Comparison of ENCODE assay signal across 10 cellular contexts in the genomic region with DNA sequence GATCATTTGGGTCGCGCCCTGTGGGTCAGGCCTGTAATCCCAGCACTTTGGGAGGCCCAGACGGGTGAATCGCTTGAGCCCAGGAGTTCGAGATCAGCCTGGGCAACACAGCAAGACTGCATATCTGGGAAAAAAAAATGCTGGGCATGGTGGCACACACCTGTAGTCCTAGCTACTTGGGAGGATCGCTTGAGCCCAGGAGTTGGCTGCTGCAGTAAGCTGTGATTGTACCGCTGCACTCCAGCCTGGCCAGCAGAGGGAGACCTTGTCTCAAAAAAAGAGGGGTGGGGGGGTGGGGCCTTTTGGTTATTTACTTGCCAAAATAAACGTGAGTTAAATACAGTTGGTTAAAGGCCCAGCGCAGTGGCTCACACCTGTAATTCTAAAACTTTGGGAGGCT. TPM values are rescaled to one million over a fixed set of nuclear protein-coding genes. Genes with fewer than 3 reads are reported as not detected.
A peak's percentile ranks its signal among the peaks of the same experiment; 100 is the strongest.
DNase-seq lines count a peak whose midpoint lies in the region; ATAC-seq and TF ChIP-seq lines count a peak whose summit lies in the region.
"Had no signal": no experiment of that assay in that cellular context is flagged by ENCODE, and none has a peak within 500 bp of the region (broad histone marks: within the 10 kb centered on the region; RNA-seq: fewer than 3 reads in every experiment).

No MANE protein-coding gene starts in this region.

- H3K36me3 ChIP-seq in CD8-positive, alpha-beta T cell (ENCODE audit: insufficient read depth, low read length), result no peaks in the 10 kb centered on the region

- no peak overlapping the region for H3K27ac ChIP-seq in CD8-positive, alpha-beta T cell (ENCODE audit: low read depth, low read length)

- H3K36me3 Mint-ChIP-seq in CD8-positive, alpha-beta T cell, result peaks cover 14% of the 10 kb centered on the region
- peaks cover 3 to 16% (median 11%) of the 10 kb centered on the region in 3 donors for H3K36me3 Mint-ChIP-seq in immature natural killer cell

- no peak overlapping the region for H3K27ac Mint-ChIP-seq in CD8-positive, alpha-beta T cell
- no peak overlapping the region for H3K27ac Mint-ChIP-seq in immature natural killer cell
- H3K27ac Mint-ChIP-seq: activated naive CD8-positive, alpha-beta T cell treated with anti-CD3 and anti-CD28 coated beads, Interleukin-2, amount 10 ng/mL, durations not matched to agents 7 days and 5 days; IgD-negative memory B cell had no signal

- H3K27me3 ChIP-seq in CD8-positive, alpha-beta T cell (ENCODE audit: insufficient read depth, low read length), result no peaks in the 10 kb centered on the region

- POLR2A ChIA-PET in CD8-positive, alpha-beta T cell (lab: Charles Lee), result no interaction called here

- intact Hi-C loops in CD8-positive, alpha-beta T cell (cut with DNase I, micrococcal nuclease), result loop anchor here in 1 of 2 experiments (2.0 kb wide), 1 partner anchor 300 kb away; a partner anchor contains a TSS

- peaks cover 32% of the 10 kb centered on the region for H3K9me3 Mint-ChIP-seq in CD8-positive, alpha-beta T cell
- H3K9me3 Mint-ChIP-seq in immature natural killer cell, result peaks cover 23 to 62% (median 50%) of the 10 kb centered on the region in 6 donors

- H3K4me3 Mint-ChIP-seq in CD8-positive, alpha-beta T cell, result no peak overlapping the region
- H3K4me3 Mint-ChIP-seq in immature natural killer cell, result no peak overlapping the region
- H3K4me3 Mint-ChIP-seq: activated naive CD8-positive, alpha-beta T cell treated with anti-CD3 and anti-CD28 coated beads, Interleukin-2, amount 10 ng/mL, durations not matched to agents 7 days and 5 days; IgD-negative memory B cell had no signal

- CTCF ChIA-PET in CD8-positive, alpha-beta T cell (lab: Charles Lee), result no interaction called here

- no peaks in the 10 kb centered on the region for H3K4me1 ChIP-seq in CD8-positive, alpha-beta T cell (ENCODE audit: insufficient read depth, low read length)

- peak in 3 of 7 experiments; percentile 15 to 36 (median 29) for DNase-seq in CD8-positive, alpha-beta T cell
- DNase-seq in HFF-Myc (ENCODE audit: extremely low read depth, low read depth) (no peak), immature natural killer cell (peak in 2 of 3 donors; percentile 19 to 36), cerebellum (ENCODE audit: low spot score) (no peak)
- peak; percentile 13 to 32 for DNase-seq in activated CD4-positive, alpha-beta T cell treated with anti-CD3 and anti-CD28 coated beads for 4 hours
- DNase-seq: activated naive CD8-positive, alpha-beta T cell treated with anti-CD3 and anti-CD28 coated beads, Interleukin-2, amount 10 ng/mL, durations not matched to agents 7 days and 5 days had no signal

- H3K27me3 Mint-ChIP-seq in CD8-positive, alpha-beta T cell (ENCODE audit: low read depth), result no peaks in the 10 kb centered on the region
- H3K27me3 Mint-ChIP-seq in immature natural killer cell (ENCODE audit: low read depth in 3 of 3), result peaks cover 0 to 3% (median 2%) of the 10 kb centered on the region in 3 donors
- H3K27me3 Mint-ChIP-seq: activated naive CD8-positive, alpha-beta T cell treated with anti-CD3 and anti-CD28 coated beads, Interleukin-2, amount 10 ng/mL, durations not matched to agents 7 days and 5 days had no signal

- no peak overlapping the region for H3K4me3 ChIP-seq in CD8-positive, alpha-beta T cell (ENCODE audit: low read depth, low read length)
- no peak overlapping the region for H3K4me3 ChIP-seq in HFF-Myc (replicated peaks; ENCODE audit: low read depth, low read length)

- peaks cover 41% of the 10 kb centered on the region for H3K9me3 ChIP-seq in CD8-positive, alpha-beta T cell (ENCODE audit: low read length)

- no peak for ATAC-seq in CD8-positive, alpha-beta T cell
- no peak for ATAC-seq in HG03378 (IDR thresholded peaks at IDR 0.05; ENCODE audit: unreplicated experiment)
- no peak for ATAC-seq in HG03097 (IDR thresholded peaks at IDR 0.05; ENCODE audit: low FRiP score, unreplicated experiment)
- no peak for ATAC-seq in HG02571 (IDR thresholded peaks at IDR 0.05; ENCODE audit: unreplicated experiment)

- peak; percentile 26 for TF ChIP-seq CTCF in CD8-positive, alpha-beta T cell (IDR thresholded peaks at IDR 0.05)
- TF ChIP-seq CTCF in HFF-Myc (IDR thresholded peaks at IDR 0.05; ENCODE audit: low read depth, low read length, missing control alignments), result peak; percentile 29

- H3K4me1 Mint-ChIP-seq in CD8-positive, alpha-beta T cell (ENCODE audit: low read depth), result no peaks in the 10 kb centered on the region
- H3K4me1 Mint-ChIP-seq in immature natural killer cell, result no peaks in the 10 kb centered on the region
- H3K4me1 Mint-ChIP-seq: activated naive CD8-positive, alpha-beta T cell treated with anti-CD3 and anti-CD28 coated beads, Interleukin-2, amount 10 ng/mL, durations not matched to agents 7 days and 5 days had no signal

RNA-seq across cellular contexts. Expression of a gene that starts 9.8 kb away (rescaled TPM):
- 10 to 100 TPM in 1 of 2 experiments, 1 to 10 TPM in 1; 9.5 to 12.5 TPM for total RNA-seq in CD8-positive, alpha-beta T cell
- polyA plus RNA-seq in immature natural killer cell, result 10 to 100 TPM; 24.1 to 31.4 (median 27.1) TPM
- 66.8 TPM for total RNA-seq in cerebellum

RNA-seq across cellular contexts. Expression of a gene that starts 36.0 kb away (rescaled TPM):
- total RNA-seq in CD8-positive, alpha-beta T cell, result 10 to 100 TPM; 52.7 to 58.9 TPM
- polyA plus RNA-seq in immature natural killer cell, result 10 to 100 TPM; 12.5 to 26.2 (median 20.2) TPM
- 22.1 TPM for total RNA-seq in cerebellum

RNA-seq across cellular contexts. Expression of a gene that starts 59.9 kb away (rescaled TPM):
- 1 to 10 TPM; 9.2 to 9.5 TPM for total RNA-seq in CD8-positive, alpha-beta T cell
- 1 to 10 TPM in 1 of 3 donors, under 1 TPM in 1, not detected in 1; 0.29 to 1.0 TPM for polyA plus RNA-seq in immature natural killer cell
- 20.2 TPM for total RNA-seq in cerebellum

Comparison
In these comparisons a context has a peak if more than half of its experiments do, and no peak if none do; other contexts are left out.
1. DNase-seq: peak in activated CD4-positive, alpha-beta T cell treated with anti-CD3 and anti-CD28 coated beads for 4 hours (2 of 2) and immature natural killer cell (2 of 3); none in HFF-Myc (single experiment) and cerebellum (single experiment).